19 cellular contexts compared by ENCODE assay signal in the genomic region with DNA sequence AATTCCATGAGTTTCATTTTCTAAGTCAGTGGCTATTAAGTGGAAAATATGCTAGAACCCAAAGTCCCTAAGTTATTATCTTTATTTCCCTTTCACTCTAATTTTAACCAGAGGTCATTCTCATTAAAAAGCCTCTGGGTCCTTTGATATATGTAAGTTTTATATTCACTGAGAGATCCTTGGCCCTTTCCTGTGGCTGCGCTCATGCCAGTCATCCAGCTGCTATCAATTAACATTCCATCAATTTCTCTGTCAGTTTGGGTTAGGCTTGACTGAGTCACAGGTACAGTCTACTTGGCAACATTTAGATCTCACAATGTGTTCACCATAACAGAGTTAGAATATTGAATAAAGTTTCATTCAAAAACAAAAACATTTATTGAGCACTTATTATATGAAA. TPM values are rescaled to one million over a fixed set of nuclear protein-coding genes. Genes with fewer than 3 reads are reported as not detected.
DNase-seq lines count a peak whose midpoint lies in the region; ATAC-seq and TF ChIP-seq lines count a peak whose summit lies in the region.
"Had no signal": no experiment of that assay in that cellular context is flagged by ENCODE, and none has a peak within 500 bp of the region (broad histone marks: within the 10 kb centered on the region; RNA-seq: fewer than 3 reads in every experiment).

No MANE protein-coding gene starts in this region.

- H3K9me3 Mint-ChIP-seq in CD14-positive monocyte, result peaks cover 3 to 9% (median 7%) of the 10 kb centered on the region in 7 donors
- peaks cover 8% of the 10 kb centered on the region for H3K9me3 Mint-ChIP-seq in CD8-positive, alpha-beta T cell

- no peak overlapping the region for H3K4me3 Mint-ChIP-seq in CD14-positive monocyte
- no peak overlapping the region for H3K4me3 Mint-ChIP-seq in CD8-positive, alpha-beta T cell
- H3K4me3 Mint-ChIP-seq: B cell had no signal

- ATAC-seq in CD8-positive, alpha-beta T cell, result no peak
- ATAC-seq: gastroesophageal sphincter had no signal

- CTCF ChIA-PET in CD8-positive, alpha-beta T cell (lab: Charles Lee), result no interaction called here

- TF ChIP-seq CTCF in epithelial cell of esophagus (IDR thresholded peaks at IDR 0.05; ENCODE audit: insufficient read depth, low read depth, low read length, missing control alignments) (no peak), GM20000 (IDR thresholded peaks at IDR 0.05; ENCODE audit: extremely low read depth, missing control alignments) (no peak), CD14-positive monocyte (IDR thresholded peaks at IDR 0.05) (no peak)
- no peak for TF ChIP-seq CTCF in CD8-positive, alpha-beta T cell (IDR thresholded peaks at IDR 0.05)

- no peak overlapping the region for H3K27ac Mint-ChIP-seq in CD14-positive monocyte
- no peak overlapping the region for H3K27ac Mint-ChIP-seq in CD8-positive, alpha-beta T cell
- H3K27ac Mint-ChIP-seq: activated T-helper 2 cell treated with anti-CD3 and anti-CD28 coated beads, Interferon-gamma antibody, Interleukin-2, Interleukin-4, amounts not matched to agents 10 μg/mL and 5 μg/mL and 100 μg/mL, durations not matched to agents 14 hours and 24 hours and 36 hours; B cell had no signal

- no peaks in the 10 kb centered on the region for H3K9me3 ChIP-seq in CD8-positive, alpha-beta T cell (ENCODE audit: low read length)

- H3K27ac ChIP-seq in CD8-positive, alpha-beta T cell (ENCODE audit: low read depth, low read length), result no peak overlapping the region
- H3K27ac ChIP-seq: gastroesophageal sphincter had no signal

- no peaks in the 10 kb centered on the region for H3K4me1 ChIP-seq in CD8-positive, alpha-beta T cell (ENCODE audit: insufficient read depth, low read length)
- H3K4me1 ChIP-seq: gastroesophageal sphincter had no signal

- H3K36me3 ChIP-seq in CD8-positive, alpha-beta T cell (ENCODE audit: insufficient read depth, low read length), result no peaks in the 10 kb centered on the region
- H3K36me3 ChIP-seq: gastroesophageal sphincter had no signal

- H3K36me3 Mint-ChIP-seq in CD14-positive monocyte, result no peaks in the 10 kb centered on the region
- no peaks in the 10 kb centered on the region for H3K36me3 Mint-ChIP-seq in CD8-positive, alpha-beta T cell

- peaks cover 0 to 2% (median 0%) of the 10 kb centered on the region in 3 donors for H3K27me3 Mint-ChIP-seq in CD14-positive monocyte (ENCODE audit: low read depth in 3 of 3)
- no peaks in the 10 kb centered on the region for H3K27me3 Mint-ChIP-seq in CD8-positive, alpha-beta T cell (ENCODE audit: low read depth)
- H3K27me3 Mint-ChIP-seq: B cell had no signal

- POLR2A ChIA-PET in CD8-positive, alpha-beta T cell (lab: Charles Lee), result no interaction called here

- intact Hi-C loops in CD14-positive monocyte (cut with micrococcal nuclease), result no loop called here
- intact Hi-C loops in CD8-positive, alpha-beta T cell (cut with DNase I, micrococcal nuclease), result no loop called here

- DNase-seq in EL, result peak; percentile 85
- DNase-seq in NCI-H226, result peak; percentile 49
- DNase-seq in epithelial cell of esophagus (ENCODE audit: low read depth), result peak; percentile 20
- peak; percentile 47 for DNase-seq in renal cortical epithelial cell (ENCODE audit: low read depth)
- no peak for DNase-seq in GM20000 (ENCODE audit: low spot score)
- no peak for DNase-seq in CD14-positive monocyte (ENCODE audit: low spot score)
- DNase-seq in SHP77 treated with DMSO at 0.1 percent for 48 hours (lab: John Stamatoyannopoulos, UW), result no peak
- DNase-seq in CD8-positive, alpha-beta T cell, result no peak
- DNase-seq: activated CD4-positive, alpha-beta T cell treated with anti-CD3 and anti-CD28 coated beads for 1 hour; cerebellar nuclear complex; NCI-H2029 treated with DMSO at 0.1 percent for 48 hours; NCI-H524 treated with DMSO at 0.1 percent for 48 hours; occipital lobe; stimulated activated CD4-positive, alpha-beta T cell treated with anti-CD3 and anti-CD28 coated beads, Interleukin-2, amount 100 ng/mL, for 48 hours; substantia nigra; T-helper 9 cell had no signal

- H3K4me3 ChIP-seq in epithelial cell of esophagus (ENCODE audit: low read length), result no peak overlapping the region
- H3K4me3 ChIP-seq in CD8-positive, alpha-beta T cell (ENCODE audit: low read depth, low read length), result no peak overlapping the region
- H3K4me3 ChIP-seq: gastroesophageal sphincter had no signal

- no peaks in the 10 kb centered on the region for H3K4me1 Mint-ChIP-seq in CD14-positive monocyte
- H3K4me1 Mint-ChIP-seq in CD8-positive, alpha-beta T cell (ENCODE audit: low read depth), result no peaks in the 10 kb centered on the region
- H3K4me1 Mint-ChIP-seq: B cell had no signal

- H3K27me3 ChIP-seq in CD8-positive, alpha-beta T cell (ENCODE audit: insufficient read depth, low read length), result no peaks in the 10 kb centered on the region
- H3K27me3 ChIP-seq: gastroesophageal sphincter had no signal

RNA-seq across cellular contexts. Expression of a gene that starts 58.0 kb away (rescaled TPM):
- 353 and 808 TPM in 2 replicates for total RNA-seq in renal cortical epithelial cell
- not detected for polyA plus RNA-seq in CD14-positive monocyte
- under 1 TPM; 0.11 to 0.27 TPM for total RNA-seq in CD8-positive, alpha-beta T cell

Comparison
In these comparisons a context has a peak if more than half of its experiments do, and no peak if none do; other contexts are left out.
1. DNase-seq: peak in EL (single experiment), NCI-H226 (single experiment), epithelial cell of esophagus (single experiment) and renal cortical epithelial cell (single experiment); none in GM20000 (single experiment), CD14-positive monocyte (single experiment), SHP77 treated with DMSO at 0.1 percent for 48 hours (single experiment) and CD8-positive, alpha-beta T cell (0 of 7).
2. RNA of a gene that starts 58.0 kb away (total RNA-seq): 353 to 808 TPM in renal cortical epithelial cell; 0.11 to 0.27 TPM in CD8-positive, alpha-beta T cell; every median in the first group is over 100 times any median in the second.